Comparison of ENCODE assay signal across 1 cellular context in the genomic region with DNA sequence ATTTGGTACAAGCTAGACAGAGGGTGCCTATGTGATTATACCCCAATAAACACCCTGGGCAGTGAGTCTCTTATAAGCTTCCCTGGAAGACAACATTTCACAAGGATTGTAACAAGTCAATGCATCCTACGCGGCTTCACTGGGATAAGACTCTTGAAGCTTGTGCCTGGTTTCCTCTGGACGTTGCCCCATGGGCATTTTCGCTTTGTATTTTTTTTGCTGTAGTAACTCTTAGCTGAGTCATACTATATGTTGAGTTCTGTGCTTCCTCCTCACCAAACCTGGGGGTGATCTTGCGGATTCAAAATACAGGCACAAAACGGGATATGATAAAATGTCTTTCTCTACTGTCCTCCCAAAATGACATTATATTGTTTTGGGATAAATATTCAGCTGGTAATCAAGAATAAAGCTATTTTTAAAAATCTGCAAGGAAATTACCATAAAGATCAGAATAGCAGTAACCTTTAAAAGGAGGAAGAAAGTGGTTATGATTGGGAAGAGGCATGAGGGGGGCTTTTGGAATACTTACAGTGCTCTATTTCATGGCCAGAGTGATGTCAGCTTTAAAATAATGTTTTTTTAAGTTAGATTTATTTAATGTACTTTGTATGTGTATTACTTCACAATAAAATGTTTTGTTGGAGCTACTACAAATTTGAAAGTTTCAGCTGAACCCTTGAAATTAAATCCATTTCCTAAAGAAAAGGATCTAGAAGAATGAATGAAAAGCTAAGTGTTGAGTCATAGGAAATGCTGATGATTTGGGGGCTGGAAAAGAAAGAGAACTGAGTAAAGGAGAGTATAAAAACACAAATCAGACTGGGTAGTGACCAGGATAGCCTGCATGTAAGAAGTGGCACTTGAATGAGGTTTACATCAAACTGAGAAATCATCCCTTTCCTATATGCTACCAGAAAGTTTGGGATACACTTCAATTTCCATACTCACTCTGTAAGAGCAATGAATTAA.
TF ChIP-seq lines count a peak whose summit lies in the region.

No MANE protein-coding gene starts in this region.

TF ChIP-seq in GM23338, 12 proteins besides CTCF, POLR2A, EP300 and RAD21 (continued from another document):
- TF ChIP-seq, protein P1, sequence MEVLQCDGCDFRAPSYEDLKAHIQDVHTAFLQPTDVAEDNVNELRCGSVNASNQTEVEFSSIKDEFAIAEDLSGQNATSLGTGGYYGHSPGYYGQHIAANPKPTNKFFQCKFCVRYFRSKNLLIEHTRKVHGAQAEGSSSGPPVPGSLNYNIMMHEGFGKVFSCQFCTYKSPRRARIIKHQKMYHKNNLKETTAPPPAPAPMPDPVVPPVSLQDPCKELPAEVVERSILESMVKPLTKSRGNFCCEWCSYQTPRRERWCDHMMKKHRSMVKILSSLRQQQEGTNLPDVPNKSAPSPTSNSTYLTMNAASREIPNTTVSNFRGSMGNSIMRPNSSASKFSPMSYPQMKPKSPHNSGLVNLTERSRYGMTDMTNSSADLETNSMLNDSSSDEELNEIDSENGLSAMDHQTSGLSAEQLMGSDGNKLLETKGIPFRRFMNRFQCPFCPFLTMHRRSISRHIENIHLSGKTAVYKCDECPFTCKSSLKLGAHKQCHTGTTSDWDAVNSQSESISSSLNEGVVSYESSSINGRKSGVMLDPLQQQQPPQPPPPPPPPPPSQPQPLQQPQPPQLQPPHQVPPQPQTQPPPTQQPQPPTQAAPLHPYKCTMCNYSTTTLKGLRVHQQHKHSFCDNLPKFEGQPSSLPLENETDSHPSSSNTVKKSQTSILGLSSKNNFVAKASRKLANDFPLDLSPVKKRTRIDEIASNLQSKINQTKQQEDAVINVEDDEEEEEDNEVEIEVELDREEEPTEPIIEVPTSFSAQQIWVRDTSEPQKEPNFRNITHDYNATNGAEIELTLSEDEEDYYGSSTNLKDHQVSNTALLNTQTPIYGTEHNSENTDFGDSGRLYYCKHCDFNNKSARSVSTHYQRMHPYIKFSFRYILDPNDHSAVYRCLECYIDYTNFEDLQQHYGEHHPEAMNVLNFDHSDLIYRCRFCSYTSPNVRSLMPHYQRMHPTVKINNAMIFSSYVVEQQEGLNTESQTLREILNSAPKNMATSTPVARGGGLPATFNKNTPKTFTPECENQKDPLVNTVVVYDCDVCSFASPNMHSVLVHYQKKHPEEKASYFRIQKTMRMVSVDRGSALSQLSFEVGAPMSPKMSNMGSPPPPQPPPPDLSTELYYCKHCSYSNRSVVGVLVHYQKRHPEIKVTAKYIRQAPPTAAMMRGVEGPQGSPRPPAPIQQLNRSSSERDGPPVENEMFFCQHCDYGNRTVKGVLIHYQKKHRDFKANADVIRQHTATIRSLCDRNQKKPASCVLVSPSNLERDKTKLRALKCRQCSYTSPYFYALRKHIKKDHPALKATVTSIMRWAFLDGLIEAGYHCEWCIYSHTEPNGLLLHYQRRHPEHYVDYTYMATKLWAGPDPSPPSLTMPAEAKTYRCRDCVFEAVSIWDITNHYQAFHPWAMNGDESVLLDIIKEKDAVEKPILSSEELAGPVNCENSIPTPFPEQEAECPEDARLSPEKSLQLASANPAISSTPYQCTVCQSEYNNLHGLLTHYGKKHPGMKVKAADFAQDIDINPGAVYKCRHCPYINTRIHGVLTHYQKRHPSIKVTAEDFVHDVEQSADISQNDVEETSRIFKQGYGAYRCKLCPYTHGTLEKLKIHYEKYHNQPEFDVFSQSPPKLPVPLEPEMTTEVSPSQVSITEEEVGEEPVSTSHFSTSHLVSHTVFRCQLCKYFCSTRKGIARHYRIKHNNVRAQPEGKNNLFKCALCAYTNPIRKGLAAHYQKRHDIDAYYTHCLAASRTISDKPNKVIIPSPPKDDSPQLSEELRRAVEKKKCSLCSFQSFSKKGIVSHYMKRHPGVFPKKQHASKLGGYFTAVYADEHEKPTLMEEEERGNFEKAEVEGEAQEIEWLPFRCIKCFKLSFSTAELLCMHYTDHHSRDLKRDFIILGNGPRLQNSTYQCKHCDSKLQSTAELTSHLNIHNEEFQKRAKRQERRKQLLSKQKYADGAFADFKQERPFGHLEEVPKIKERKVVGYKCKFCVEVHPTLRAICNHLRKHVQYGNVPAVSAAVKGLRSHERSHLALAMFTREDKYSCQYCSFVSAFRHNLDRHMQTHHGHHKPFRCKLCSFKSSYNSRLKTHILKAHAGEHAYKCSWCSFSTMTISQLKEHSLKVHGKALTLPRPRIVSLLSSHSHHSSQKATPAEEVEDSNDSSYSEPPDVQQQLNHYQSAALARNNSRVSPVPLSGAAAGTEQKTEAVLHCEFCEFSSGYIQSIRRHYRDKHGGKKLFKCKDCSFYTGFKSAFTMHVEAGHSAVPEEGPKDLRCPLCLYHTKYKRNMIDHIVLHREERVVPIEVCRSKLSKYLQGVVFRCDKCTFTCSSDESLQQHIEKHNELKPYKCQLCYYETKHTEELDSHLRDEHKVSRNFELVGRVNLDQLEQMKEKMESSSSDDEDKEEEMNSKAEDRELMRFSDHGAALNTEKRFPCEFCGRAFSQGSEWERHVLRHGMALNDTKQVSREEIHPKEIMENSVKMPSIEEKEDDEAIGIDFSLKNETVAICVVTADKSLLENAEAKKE (CRISPR knock-in tag; IDR thresholded peaks at IDR 0.05): no peak
- no peak for TF ChIP-seq NANOG (IDR thresholded peaks at IDR 0.05; ENCODE audit: borderline replicate concordance)
- TF ChIP-seq, protein P2, sequence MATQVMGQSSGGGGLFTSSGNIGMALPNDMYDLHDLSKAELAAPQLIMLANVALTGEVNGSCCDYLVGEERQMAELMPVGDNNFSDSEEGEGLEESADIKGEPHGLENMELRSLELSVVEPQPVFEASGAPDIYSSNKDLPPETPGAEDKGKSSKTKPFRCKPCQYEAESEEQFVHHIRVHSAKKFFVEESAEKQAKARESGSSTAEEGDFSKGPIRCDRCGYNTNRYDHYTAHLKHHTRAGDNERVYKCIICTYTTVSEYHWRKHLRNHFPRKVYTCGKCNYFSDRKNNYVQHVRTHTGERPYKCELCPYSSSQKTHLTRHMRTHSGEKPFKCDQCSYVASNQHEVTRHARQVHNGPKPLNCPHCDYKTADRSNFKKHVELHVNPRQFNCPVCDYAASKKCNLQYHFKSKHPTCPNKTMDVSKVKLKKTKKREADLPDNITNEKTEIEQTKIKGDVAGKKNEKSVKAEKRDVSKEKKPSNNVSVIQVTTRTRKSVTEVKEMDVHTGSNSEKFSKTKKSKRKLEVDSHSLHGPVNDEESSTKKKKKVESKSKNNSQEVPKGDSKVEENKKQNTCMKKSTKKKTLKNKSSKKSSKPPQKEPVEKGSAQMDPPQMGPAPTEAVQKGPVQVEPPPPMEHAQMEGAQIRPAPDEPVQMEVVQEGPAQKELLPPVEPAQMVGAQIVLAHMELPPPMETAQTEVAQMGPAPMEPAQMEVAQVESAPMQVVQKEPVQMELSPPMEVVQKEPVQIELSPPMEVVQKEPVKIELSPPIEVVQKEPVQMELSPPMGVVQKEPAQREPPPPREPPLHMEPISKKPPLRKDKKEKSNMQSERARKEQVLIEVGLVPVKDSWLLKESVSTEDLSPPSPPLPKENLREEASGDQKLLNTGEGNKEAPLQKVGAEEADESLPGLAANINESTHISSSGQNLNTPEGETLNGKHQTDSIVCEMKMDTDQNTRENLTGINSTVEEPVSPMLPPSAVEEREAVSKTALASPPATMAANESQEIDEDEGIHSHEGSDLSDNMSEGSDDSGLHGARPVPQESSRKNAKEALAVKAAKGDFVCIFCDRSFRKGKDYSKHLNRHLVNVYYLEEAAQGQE (IDR thresholded peaks at IDR 0.05; ENCODE audit: unreplicated experiment): no peak
- no peak for TF ChIP-seq JUNB (IDR thresholded peaks at IDR 0.05; ENCODE audit: unreplicated experiment)
- no peak for TF ChIP-seq ZNF331 (CRISPR knock-in tag; IDR thresholded peaks at IDR 0.05; ENCODE audit: low read depth)
- TF ChIP-seq EZH2phosphoT487 (IDR thresholded peaks at IDR 0.05; ENCODE audit: unreplicated experiment): no peak
